Comparison of ENCODE assay signal across 18 cellular contexts in the genomic region with DNA sequence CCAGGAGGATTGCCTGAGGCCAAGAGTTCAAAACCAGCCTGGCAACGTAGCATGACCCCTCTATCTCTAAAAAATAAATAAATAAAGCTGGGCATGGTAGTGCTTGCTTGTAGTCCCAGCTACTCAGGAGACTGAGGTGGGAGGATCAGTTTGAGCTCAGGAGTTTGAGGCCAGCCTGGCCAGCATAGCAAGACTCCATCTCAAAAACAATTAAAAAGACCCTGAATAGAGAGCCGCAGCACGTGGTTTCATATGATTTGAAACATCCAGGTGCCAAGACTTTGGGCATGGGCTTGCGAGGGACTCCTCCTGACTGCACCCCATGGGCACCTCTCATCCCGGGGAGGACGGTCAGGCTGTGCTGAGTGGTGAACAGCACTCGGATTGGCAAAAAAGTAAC.
DNase-seq lines count a peak whose midpoint lies in the region; ATAC-seq, FAIRE-seq and TF ChIP-seq lines count a peak whose summit lies in the region.
"Had no signal": no experiment of that assay in that cellular context is flagged by ENCODE, and none has a peak within 500 bp of the region (broad histone marks: within the 10 kb centered on the region; RNA-seq: fewer than 3 reads in every experiment).

No MANE protein-coding gene starts in this region.

- H3K9me3 ChIP-seq in H1 (ENCODE audit: insufficient read depth in 2 of 2, low read depth in 1 of 2, low read length in 1 of 2) (no peaks in the 10 kb centered on the region), right lobe of liver (no peaks in the 10 kb centered on the region)
- H3K9me3 ChIP-seq in CD4-positive, alpha-beta memory T cell (ENCODE audit: control insufficient read depth in 1 of 2, low read length in 2 of 2): no peaks in the 10 kb centered on the region
- H3K9me3 ChIP-seq: Caco-2, HAP-1 had no signal

- no peak overlapping the region for H2BK20ac ChIP-seq in H1 (ENCODE audit: low read length)

- H3K4me3 Mint-ChIP-seq in CD4-positive, alpha-beta memory T cell: no peak overlapping the region
- H3K4me3 Mint-ChIP-seq: B cell; CD8-positive, alpha-beta T cell; HFFc6; IgD-negative memory B cell had no signal

- peak overlapping the region; percentile 44; the same call in 1 of the 2 replicates for H2BK12ac ChIP-seq in H1 (ENCODE audit: low read depth, low read length)

- TF ChIP-seq POLR2A in H1 (IDR thresholded peaks at IDR 0.05; ENCODE audit: control extremely low read depth in 1 of 2, low read depth in 2 of 2, low read length in 2 of 2) (no peak), right lobe of liver (IDR thresholded peaks at IDR 0.05) (no peak)

- peak overlapping the region; percentile 79 for H3K27ac ChIP-seq in C4-2B
- H3K27ac ChIP-seq in H1 (ENCODE audit: low read depth, low read length): no peak overlapping the region
- H3K27ac ChIP-seq in right lobe of liver: peak overlapping the region in 2 of 3 donors; percentile 80 to 82
- H3K27ac ChIP-seq in CD4-positive, alpha-beta memory T cell (ENCODE audit: low read depth, low read length): no peak overlapping the region
- H3K27ac ChIP-seq: HL-60 had no signal

- DNase-seq in NCI-H69 (lab: John Stamatoyannopoulos, UW) (peak; percentile 64), H1 (ENCODE audit: low read depth in 1 of 2, low spot score in 2 of 2) (no peak), right lobe of liver (no peak)
- DNase-seq in CD4-positive, alpha-beta memory T cell: no peak
- DNase-seq: Caco-2; CD8-positive, alpha-beta T cell; GF-D8; GOT3; HFFc6; KG1 had no signal

- peaks cover 8 to 11% of the 10 kb centered on the region in 2 donors for H3K27me3 Mint-ChIP-seq in CD4-positive, alpha-beta memory T cell

- H3K36me3 ChIP-seq in H1 (ENCODE audit: control insufficient read depth in 2 of 4, insufficient read depth in 4 of 4, low read length in 3 of 4) (no peaks in the 10 kb centered on the region), right lobe of liver (no peaks in the 10 kb centered on the region)
- no peaks in the 10 kb centered on the region for H3K36me3 ChIP-seq in CD4-positive, alpha-beta memory T cell (ENCODE audit: insufficient read depth, low read length)
- H3K36me3 ChIP-seq: HAP-1 had no signal

- no peak for TF ChIP-seq EP300 in H1 (IDR thresholded peaks at IDR 0.05; ENCODE audit: borderline replicate concordance in 1 of 2, low read depth in 2 of 2, low read length in 2 of 2)

- H3K23me2 ChIP-seq in H1 (ENCODE audit: low read depth, low read length): no peaks in the 10 kb centered on the region

- POLR2A ChIA-PET in H1 (lab: Charles Lee; ENCODE audit: partially characterized antibody): interaction anchor here (0.8 to 1.6 kb wide), 3 partner anchors 9 to 51 kb away, joined by 3 read pairs; no protein-coding TSS in a partner anchor
- POLR2A ChIA-PET in CD4-positive, alpha-beta memory T cell (lab: Charles Lee; ENCODE audit: partially characterized antibody): no interaction called here

- H3K4me2 ChIP-seq in H1 (ENCODE audit: insufficient read depth in 1 of 2, low read depth in 2 of 2, low read length in 2 of 2): no peak overlapping the region

- H3K27me3 ChIP-seq in H1 (replicated peaks in 1 of 4; ENCODE audit: control insufficient read depth in 3 of 4, extremely low read depth in 1 of 4, insufficient read depth in 3 of 4, low read length in 3 of 4): no peaks in the 10 kb centered on the region; a peak in 1 of 7 replicates
- H3K27me3 ChIP-seq in right lobe of liver: no peaks in the 10 kb centered on the region
- H3K27me3 ChIP-seq in CD4-positive, alpha-beta memory T cell (ENCODE audit: insufficient read depth, low read length): no peaks in the 10 kb centered on the region

- no peak overlapping the region for H3K14ac ChIP-seq in H1 (ENCODE audit: insufficient read length)

- no peak overlapping the region for H3K23ac ChIP-seq in H1 (ENCODE audit: insufficient read length)

- H4K8ac ChIP-seq in H1 (ENCODE audit: extremely low read depth, insufficient read depth, low read length): no peak overlapping the region

- peaks cover 14 to 24% (median 16%) of the 10 kb centered on the region in 4 donors for H3K4me1 Mint-ChIP-seq in CD4-positive, alpha-beta memory T cell
- H3K4me1 Mint-ChIP-seq: B cell, IgD-negative memory B cell had no signal

- TF ChIP-seq RAD21 in H1 (IDR thresholded peaks at IDR 0.05 in 1 of 2, conservative IDR thresholded peaks at IDR 0.05 in 1 of 2; ENCODE audit: low read depth in 2 of 2, low read length in 2 of 2): no peak

- no peak overlapping the region for H4K91ac ChIP-seq in H1 (replicated peaks; ENCODE audit: insufficient read length, low read length)

- no peaks in the 10 kb centered on the region for H3K79me1 ChIP-seq in H1 (ENCODE audit: low read depth, low read length)

- H4K5ac ChIP-seq in H1 (ENCODE audit: insufficient read length, low read depth, low read length): no peak overlapping the region

- H3K9me3 Mint-ChIP-seq in CD4-positive, alpha-beta memory T cell: peaks cover 0 to 1% (median 0%) of the 10 kb centered on the region in 8 donors
- H3K9me3 Mint-ChIP-seq: CD8-positive, alpha-beta T cell; HFFc6 had no signal

- no peak overlapping the region for H3K27ac Mint-ChIP-seq in CD4-positive, alpha-beta memory T cell
- H3K27ac Mint-ChIP-seq: B cell; CD8-positive, alpha-beta T cell; HFFc6; IgD-negative memory B cell had no signal

- no peak overlapping the region for H3K56ac ChIP-seq in H1 (replicated peaks; ENCODE audit: insufficient read length, low read depth, low read length)

- H2BK5ac ChIP-seq in H1 (ENCODE audit: low read depth, low read length): 0 out of 2 replicates have a peak overlapping the region, but pooled peaks have one; percentile 27

- 93% methylated on average over 7 of the region's 7 CpGs; no CpG with 5 or more reads in 1 of the 2 experiments for WGBS in H1 (ENCODE audit: extremely low coverage in 1 of 2, insufficient coverage in 1 of 2, insufficient read length in 1 of 2, insufficient replicate concordance in 2 of 2, low coverage in 1 of 2, low lambda C conversion rate in 2 of 2, missing lambda C conversion rate in 1 of 2), 2 experiments
- 49% methylated on average over 6 of the region's 7 CpGs for WGBS in right lobe of liver (ENCODE audit: insufficient coverage, low coverage, low lambda C conversion rate, missing lambda C conversion rate)

- intact Hi-C loops in right lobe of liver (cut with DNase I): no loop called here
- intact Hi-C loops in CD4-positive, alpha-beta memory T cell (cut with micrococcal nuclease): no loop called here

- no peak overlapping the region for H2AFZ ChIP-seq in H1 (ENCODE audit: low read length)

- no peaks in the 10 kb centered on the region for H3K79me2 ChIP-seq in H1 (ENCODE audit: control insufficient read depth in 1 of 2, insufficient read depth in 2 of 2, low read length in 2 of 2)

- ATAC-seq in right lobe of liver: peak in 3 of 4 donors; percentile 1 to 10 (median 8)
- ATAC-seq in GM21529 (IDR thresholded peaks at IDR 0.05; ENCODE audit: unreplicated experiment): no peak
- ATAC-seq in GM21528 (IDR thresholded peaks at IDR 0.05; ENCODE audit: low FRiP score, unreplicated experiment): no peak
- ATAC-seq: CD8-positive, alpha-beta T cell had no signal

- no peak overlapping the region for H3K9ac ChIP-seq in H1 (replicated peaks in 1 of 4; ENCODE audit: extremely low read depth in 1 of 4, low read depth in 3 of 4, low read length in 3 of 4)

- H3K4me1 ChIP-seq in H1 (replicated peaks in 1 of 4; ENCODE audit: control insufficient read depth in 3 of 4, insufficient read depth in 4 of 4, low read length in 3 of 4): peaks cover 1 to 9% (median 3%) of the 10 kb centered on the region in 4 experiments; a peak in 4 of 7 replicates
- peaks cover 0 to 28% (median 12%) of the 10 kb centered on the region in 4 donors for H3K4me1 ChIP-seq in right lobe of liver
- H3K4me1 ChIP-seq in CD4-positive, alpha-beta memory T cell (ENCODE audit: insufficient read depth, low read length): peaks cover 20% of the 10 kb centered on the region

- H3K4me3 ChIP-seq in H1 (ENCODE audit: extremely low read depth in 1 of 4, insufficient read depth in 2 of 4, low read depth in 3 of 4, low read length in 4 of 4): no peak overlapping the region
- no peak overlapping the region for H3K4me3 ChIP-seq in right lobe of liver
- H3K4me3 ChIP-seq in CD4-positive, alpha-beta memory T cell (ENCODE audit: low read length in 2 of 2): no peak overlapping the region
- H3K4me3 ChIP-seq: HAP-1 had no signal

- H4K20me1 ChIP-seq in H1 (replicated peaks in 1 of 2; ENCODE audit: control insufficient read depth in 1 of 2, insufficient read depth in 2 of 2, low read length in 2 of 2): no peaks in the 10 kb centered on the region

- H2BK15ac ChIP-seq in H1 (ENCODE audit: low read length): peak overlapping the region; percentile 65; the same call in 1 of the 2 replicates

- no peak overlapping the region for H2AK5ac ChIP-seq in H1 (ENCODE audit: low read depth, low read length)

- H2BK120ac ChIP-seq in H1 (replicated peaks; ENCODE audit: low read depth, low read length): no peak overlapping the region

- CTCF ChIA-PET in H1 (lab: Charles Lee; ENCODE audit: partially characterized antibody): interaction anchor here (0.7 to 5.7 kb wide), 14 partner anchors 8 to 615 kb away, joined by 3 to 45 read pairs (median 4); no protein-coding TSS in a partner anchor
- CTCF ChIA-PET in CD4-positive, alpha-beta memory T cell (lab: Charles Lee; ENCODE audit: partially characterized antibody): interaction anchor here (1.2 to 2.1 kb wide), 4 partner anchors 9 to 251 kb away, joined by 3 to 10 read pairs (median 4); no protein-coding TSS in a partner anchor

- H3K18ac ChIP-seq in H1 (ENCODE audit: extremely low read depth, low read length): no peak overlapping the region

- FAIRE-seq in H1 (lab: Jason Lieb, UNC): no peak
- FAIRE-seq: A204.1 had no signal

- H3K36me3 Mint-ChIP-seq in CD4-positive, alpha-beta memory T cell: no peaks in the 10 kb centered on the region
- H3K36me3 Mint-ChIP-seq: CD8-positive, alpha-beta T cell had no signal

- no peak overlapping the region for H3K4ac ChIP-seq in H1 (replicated peaks; ENCODE audit: insufficient read length, low read depth, low read length)

- TF ChIP-seq CTCF in C4-2B (conservative IDR thresholded peaks at IDR 0.05): no peak
- no peak for TF ChIP-seq CTCF in H1 (IDR thresholded peaks at IDR 0.05; ENCODE audit: control extremely low read depth in 1 of 3, insufficient read depth in 1 of 3, low read depth in 1 of 3, low read length in 3 of 3)
- no peak for TF ChIP-seq CTCF in right lobe of liver (IDR thresholded peaks at IDR 0.05)

TF ChIP-seq in H1, 55 proteins besides CTCF, POLR2A, EP300 and RAD21 (continues in another document):
- TF ChIP-seq RNF2 (IDR thresholded peaks at IDR 0.05; ENCODE audit: borderline replicate concordance, low read depth, low read length, missing control alignments, poor library complexity, severe bottlenecking): no peak
- TF ChIP-seq POLR2AphosphoS5 (IDR thresholded peaks at IDR 0.05; ENCODE audit: low read depth, low read length): no peak
- TF ChIP-seq CBX5 (IDR thresholded peaks at IDR 0.05; ENCODE audit: low read depth, low read length): no peak
- TF ChIP-seq KDM5A (IDR thresholded peaks at IDR 0.05; ENCODE audit: low read length): no peak
- TF ChIP-seq JUND (IDR thresholded peaks at IDR 0.05; ENCODE audit: low read length): no peak
- TF ChIP-seq SRF (IDR thresholded peaks at IDR 0.05; ENCODE audit: low read depth, low read length): no peak
- TF ChIP-seq TEAD4 (IDR thresholded peaks at IDR 0.05; ENCODE audit: low read depth, low read length): no peak
- no peak for TF ChIP-seq CEBPB (IDR thresholded peaks at IDR 0.05; ENCODE audit: low read depth, low read length)

Comparison
In these comparisons a context has a peak if more than half of its experiments do, and no peak if none do; other contexts are left out.
1. H3K27ac ChIP-seq: peak in C4-2B (single experiment) and right lobe of liver (2 of 3); none in H1 (single experiment) and CD4-positive, alpha-beta memory T cell (single experiment).
2. ATAC-seq: peak in right lobe of liver (3 of 4); none in GM21529 (single experiment) and GM21528 (single experiment).